8 cellular contexts compared by ENCODE assay signal in the genomic region with DNA sequence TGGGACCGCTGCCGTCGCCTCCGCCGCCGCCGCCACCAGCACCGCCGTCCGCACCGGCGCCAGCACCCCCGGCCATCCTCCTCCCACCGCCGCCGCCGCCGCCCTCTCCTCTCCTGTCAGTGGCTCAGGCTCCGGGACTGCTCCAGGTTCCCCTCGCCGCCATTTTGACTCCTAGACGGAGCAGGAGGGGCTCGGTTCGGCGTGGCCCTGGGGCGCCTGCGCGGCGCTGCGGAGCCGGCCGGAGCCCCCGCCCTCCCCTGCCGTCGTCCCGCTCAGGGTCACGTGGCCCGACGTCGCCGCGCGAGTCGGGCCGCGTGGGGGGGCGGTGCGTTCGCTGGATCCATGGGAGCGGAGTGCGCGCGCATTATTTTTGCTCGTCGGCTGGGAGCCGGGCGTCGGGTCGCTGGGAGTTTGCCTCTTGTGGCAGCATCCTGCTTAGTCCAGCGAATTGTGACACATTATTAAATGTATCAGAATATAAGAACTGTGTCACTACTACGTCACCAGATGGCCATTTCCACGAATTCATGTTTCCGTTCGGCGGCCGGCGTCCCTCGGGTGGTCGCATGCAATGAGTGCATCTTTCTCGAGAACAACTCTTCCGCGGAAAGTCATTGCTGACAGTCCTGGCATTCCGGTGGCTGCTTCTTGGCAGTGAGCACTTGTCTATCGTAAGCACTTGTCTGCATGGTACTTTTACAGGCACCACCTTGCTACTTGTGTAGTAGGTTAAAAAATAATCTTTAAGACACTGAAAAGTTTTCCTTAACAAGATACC. TPM values are rescaled to one million over a fixed set of nuclear protein-coding genes. Genes with fewer than 3 reads are reported as not detected.
DNase-seq lines count a peak whose midpoint lies in the region; ATAC-seq and TF ChIP-seq lines count a peak whose summit lies in the region.

A gene with protein sequence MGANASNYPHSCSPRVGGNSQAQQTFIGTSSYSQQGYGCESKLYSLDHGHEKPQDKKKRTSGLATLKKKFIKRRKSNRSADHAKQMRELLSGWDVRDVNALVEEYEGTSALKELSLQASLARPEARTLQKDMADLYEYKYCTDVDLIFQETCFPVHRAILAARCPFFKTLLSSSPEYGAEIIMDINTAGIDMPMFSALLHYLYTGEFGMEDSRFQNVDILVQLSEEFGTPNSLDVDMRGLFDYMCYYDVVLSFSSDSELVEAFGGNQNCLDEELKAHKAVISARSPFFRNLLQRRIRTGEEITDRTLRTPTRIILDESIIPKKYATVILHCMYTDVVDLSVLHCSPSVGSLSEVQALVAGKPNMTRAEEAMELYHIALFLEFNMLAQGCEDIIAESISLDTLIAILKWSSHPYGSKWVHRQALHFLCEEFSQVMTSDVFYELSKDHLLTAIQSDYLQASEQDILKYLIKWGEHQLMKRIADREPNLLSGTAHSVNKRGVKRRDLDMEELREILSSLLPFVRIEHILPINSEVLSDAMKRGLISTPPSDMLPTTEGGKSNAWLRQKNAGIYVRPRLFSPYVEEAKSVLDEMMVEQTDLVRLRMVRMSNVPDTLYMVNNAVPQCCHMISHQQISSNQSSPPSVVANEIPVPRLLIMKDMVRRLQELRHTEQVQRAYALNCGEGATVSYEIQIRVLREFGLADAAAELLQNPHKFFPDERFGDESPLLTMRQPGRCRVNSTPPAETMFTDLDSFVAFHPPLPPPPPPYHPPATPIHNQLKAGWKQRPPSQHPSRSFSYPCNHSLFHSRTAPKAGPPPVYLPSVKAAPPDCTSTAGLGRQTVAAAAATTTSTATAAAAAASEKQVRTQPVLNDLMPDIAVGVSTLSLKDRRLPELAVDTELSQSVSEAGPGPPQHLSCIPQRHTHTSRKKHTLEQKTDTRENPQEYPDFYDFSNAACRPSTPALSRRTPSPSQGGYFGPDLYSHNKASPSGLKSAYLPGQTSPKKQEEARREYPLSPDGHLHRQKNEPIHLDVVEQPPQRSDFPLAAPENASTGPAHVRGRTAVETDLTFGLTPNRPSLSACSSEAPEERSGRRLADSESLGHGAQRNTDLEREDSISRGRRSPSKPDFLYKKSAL (minus strand): TSS at position 184 of the 778 bp plus-strand sequence. CDS start 36,985 bp downstream, outside the sequence.

- H3K9me3 ChIP-seq in mucosa of descending colon = no peaks in the 10 kb centered on the region

- ATAC-seq in GM21576 (IDR thresholded peaks at IDR 0.05; ENCODE audit: unreplicated experiment) (peak; percentile 73), mucosa of descending colon (peak; percentile 96)

- no peak for TF ChIP-seq RAD21 in Ishikawa (IDR thresholded peaks at IDR 0.05; ENCODE audit: low read depth)

- peak; percentile 84 for DNase-seq in DMS153 (lab: John Stamatoyannopoulos, UW)
- DNase-seq in OCI-M2 (lab: John Stamatoyannopoulos, UW; ENCODE audit: unreplicated experiment) = peak; percentile 85
- peak; percentile 90 for DNase-seq in activated T-cell treated with anti-CD3 and anti-CD28 coated beads for 4 hours
- peak; percentile 95 for DNase-seq in epithelial cell of esophagus (ENCODE audit: low read depth)
- peak; percentile 96 to 97 (median 97) for DNase-seq in mucosa of descending colon
- DNase-seq in stimulated activated CD8-positive, alpha-beta memory T cell treated with anti-CD3 and anti-CD28 coated beads, Interleukin-4, amount 100 ng/mL, for 1 hour (ENCODE audit: low read depth in 2 of 2, low spot score in 1 of 2) = peak; percentile 89

- intact Hi-C loops in mucosa of descending colon (cut with DNase I, micrococcal nuclease) = no loop called here

- no peaks in the 10 kb centered on the region for H3K36me3 ChIP-seq in mucosa of descending colon (ENCODE audit: low read depth)

- no peak for TF ChIP-seq EP300 in Ishikawa (IDR thresholded peaks at IDR 0.05; ENCODE audit: borderline replicate concordance)

- peaks cover 38% of the 10 kb centered on the region for H3K4me1 ChIP-seq in mucosa of descending colon (ENCODE audit: low read depth)

- peak; percentile 37 for TF ChIP-seq CTCF in epithelial cell of esophagus (IDR thresholded peaks at IDR 0.05; ENCODE audit: insufficient read depth, low read depth, low read length, missing control alignments)
- TF ChIP-seq CTCF in mucosa of descending colon (IDR thresholded peaks at IDR 0.05) = no peak

- H3K4me3 ChIP-seq in epithelial cell of esophagus (ENCODE audit: low read length) (peak within 1 kb of the TSS; percentile 80), mucosa of descending colon (peak within 1 kb of the TSS; percentile 94)

TF ChIP-seq in Ishikawa, 13 proteins besides CTCF, POLR2A, EP300 and RAD21:
- TF ChIP-seq, protein P1, sequence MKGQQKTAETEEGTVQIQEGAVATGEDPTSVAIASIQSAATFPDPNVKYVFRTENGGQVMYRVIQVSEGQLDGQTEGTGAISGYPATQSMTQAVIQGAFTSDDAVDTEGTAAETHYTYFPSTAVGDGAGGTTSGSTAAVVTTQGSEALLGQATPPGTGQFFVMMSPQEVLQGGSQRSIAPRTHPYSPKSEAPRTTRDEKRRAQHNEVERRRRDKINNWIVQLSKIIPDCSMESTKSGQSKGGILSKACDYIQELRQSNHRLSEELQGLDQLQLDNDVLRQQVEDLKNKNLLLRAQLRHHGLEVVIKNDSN (IDR thresholded peaks at IDR 0.05) = peak; percentile 94
- TF ChIP-seq NFIC (IDR thresholded peaks at IDR 0.05) (no peak), CREB1 (IDR thresholded peaks at IDR 0.05; ENCODE audit: low read depth) (0 out of 2 replicates have a peak, but pooled peaks have one; percentile 17), CEBPB (IDR thresholded peaks at IDR 0.05) (no peak), YY1 (IDR thresholded peaks at IDR 0.05; ENCODE audit: low read depth) (peak; percentile 92), TAF1 (IDR thresholded peaks at IDR 0.05; ENCODE audit: low read depth) (peak; percentile 79)
- TF ChIP-seq, protein P2, sequence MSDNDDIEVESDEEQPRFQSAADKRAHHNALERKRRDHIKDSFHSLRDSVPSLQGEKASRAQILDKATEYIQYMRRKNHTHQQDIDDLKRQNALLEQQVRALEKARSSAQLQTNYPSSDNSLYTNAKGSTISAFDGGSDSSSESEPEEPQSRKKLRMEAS (IDR thresholded peaks at IDR 0.05) = peak; percentile 88

RNA-seq across cellular contexts. Expression of the gene that starts here (rescaled TPM):
- total RNA-seq in mucosa of descending colon = 10 to 100 TPM; 39.9 to 59.2 (median 45.6) TPM

Comparison
In these comparisons a context has a peak if more than half of its experiments do, and no peak if none do; other contexts are left out.
1. Peak in every context shown above with its lines: DNase-seq, ATAC-seq and H3K4me3 ChIP-seq.